In the genomic region with DNA sequence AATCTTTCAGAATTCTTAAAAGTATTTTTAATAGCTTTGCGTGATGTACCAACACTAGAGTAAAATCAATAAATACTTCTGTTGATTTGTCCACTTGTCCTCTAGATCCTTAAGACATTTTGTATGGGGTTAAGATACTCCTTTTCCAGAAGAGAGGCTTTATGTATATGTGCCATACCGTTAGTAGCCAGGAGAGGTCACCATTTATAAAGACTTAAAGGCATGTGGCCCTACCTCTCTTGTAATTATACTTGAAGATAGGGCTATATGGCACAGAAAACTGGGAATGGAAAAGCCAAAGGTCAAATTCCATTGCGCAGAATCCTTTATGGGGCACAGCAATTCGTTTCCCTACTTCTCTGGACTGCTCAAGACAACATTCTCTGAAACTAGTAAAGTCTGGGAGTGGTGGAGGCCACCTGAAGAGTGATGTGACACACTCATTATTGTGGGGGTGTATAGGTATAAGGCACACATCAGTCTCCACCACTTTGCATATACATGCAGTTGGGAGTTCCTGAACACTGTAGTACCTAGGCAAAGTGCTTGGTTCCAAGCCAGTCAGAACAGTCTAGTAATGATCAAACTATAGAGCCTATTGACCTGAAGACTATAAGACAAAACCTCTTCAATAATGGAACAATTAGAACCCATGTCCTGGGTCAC, we compare ENCODE assay signal across 8 cellular contexts.
DNase-seq lines count a peak whose midpoint lies in the region; ATAC-seq, FAIRE-seq and TF ChIP-seq lines count a peak whose summit lies in the region.

No MANE protein-coding gene starts in this region.

- no peak overlapping the region for H3K4me3 ChIP-seq in K562
- H3K4me3 ChIP-seq in keratinocyte (ENCODE audit: control insufficient read depth in 2 of 3, extremely low read depth in 1 of 3, insufficient read depth in 2 of 3, low read depth in 1 of 3, low read length in 3 of 3), result no peak overlapping the region
- no peak overlapping the region for H3K4me3 ChIP-seq in tibial artery

- no peak for TF ChIP-seq EP300 in K562 (IDR thresholded peaks at IDR 0.05; ENCODE audit: low read length)

- no peaks in the 10 kb centered on the region for H4K20me1 ChIP-seq in K562 (replicated peaks; ENCODE audit: control insufficient read depth, insufficient read depth, low read length)
- H4K20me1 ChIP-seq in keratinocyte (ENCODE audit: control insufficient read depth, extremely low read depth, insufficient read depth, low read length), result no peaks in the 10 kb centered on the region

- H3K9ac ChIP-seq in K562 (ENCODE audit: insufficient read depth in 1 of 2, low read depth in 2 of 2, low read length in 2 of 2) (no peak overlapping the region), keratinocyte (ENCODE audit: control insufficient read depth, extremely low read depth, insufficient read depth, low read length) (no peak overlapping the region)

- H3K79me2 ChIP-seq in K562 (ENCODE audit: control insufficient read depth, insufficient read depth, low read length) (no peaks in the 10 kb centered on the region), keratinocyte (ENCODE audit: control insufficient read depth, insufficient read depth, low read length) (no peaks in the 10 kb centered on the region)

- DNase-seq in DMS 273 treated with DMSO at 0.1 percent for 48 hours (lab: John Stamatoyannopoulos, UW), result peak; percentile 22
- DNase-seq in NCI-H526 (lab: John Stamatoyannopoulos, UW), result peak; percentile 19 to 72
- peak; percentile 51 to 73 (median 52) for DNase-seq in K562 (ENCODE audit: extremely low read depth in 1 of 4, low spot score in 3 of 4)
- DNase-seq in keratinocyte (ENCODE audit: low read depth, low spot score), result peak; percentile 9
- DNase-seq in tibial artery, result no peak
- DNase-seq in omental fat pad (ENCODE audit: low spot score), result no peak

- intact Hi-C loops in K562 (cut with micrococcal nuclease) (loop anchor here (1.0 to 10.0 kb wide), 7 partner anchors 57 to 953 kb away; a partner anchor contains a TSS), tibial artery (cut with DNase I; ENCODE audit: low total_unique reads) (no loop called here)

- CTCF ChIA-PET in K562 (lab: Yijun Ruan, JAX; ENCODE audit: low intra/inter-chr PET ratio), result no interaction called here

- H3K36me3 ChIP-seq in K562 (ENCODE audit: control insufficient read depth, insufficient read depth, low read length) (no peaks in the 10 kb centered on the region), keratinocyte (ENCODE audit: control insufficient read depth in 2 of 2, extremely low read depth in 1 of 2, insufficient read depth in 2 of 2, low read length in 2 of 2) (no peaks in the 10 kb centered on the region), tibial artery (no peaks in the 10 kb centered on the region)

- H3K27me3 ChIP-seq in K562 (ENCODE audit: control insufficient read depth in 2 of 2, insufficient read depth in 2 of 2, low read length in 2 of 2) (no peaks in the 10 kb centered on the region), keratinocyte (ENCODE audit: control insufficient read depth, extremely low read depth, insufficient read depth, low read length) (no peaks in the 10 kb centered on the region), tibial artery (no peaks in the 10 kb centered on the region)

- peak; percentile 57 to 81 (median 72); a peak in 5 of 6 replicates for TF ChIP-seq CTCF in K562 (IDR thresholded peaks at IDR 0.05 in 2 of 3, conservative IDR thresholded peaks at IDR 0.05 in 1 of 3; ENCODE audit: insufficient read depth in 2 of 3, low read depth in 1 of 3, low read length in 3 of 3)
- TF ChIP-seq CTCF in keratinocyte (optimal IDR thresholded peaks at IDR 0.05 in 1 of 3, IDR thresholded peaks at IDR 0.05 in 1 of 3, conservative IDR thresholded peaks at IDR 0.05 in 1 of 3; ENCODE audit: extremely low read depth in 1 of 3, insufficient read depth in 2 of 3, low read length in 3 of 3), result peak in 2 of 3 experiments; percentile 43 to 62
- TF ChIP-seq CTCF in tibial artery (IDR thresholded peaks at IDR 0.05), result peak; percentile 48 to 53
- TF ChIP-seq CTCF in omental fat pad (IDR thresholded peaks at IDR 0.05), result no peak

- no peaks in the 10 kb centered on the region for H3K9me1 ChIP-seq in K562 (ENCODE audit: control insufficient read depth, insufficient read depth, low read length)
- no peaks in the 10 kb centered on the region for H3K9me1 ChIP-seq in keratinocyte (ENCODE audit: control insufficient read depth, extremely low read depth, insufficient read depth, low read length)

- in situ Hi-C loops in K562 (cut with MboI), result no loop called here

- H2AFZ ChIP-seq in K562 (ENCODE audit: low read depth, low read length) (no peak overlapping the region), keratinocyte (ENCODE audit: control insufficient read depth, low read length) (no peak overlapping the region)

- 0% methylated on average over 4 of the region's 4 CpGs for WGBS in K562 (ENCODE audit: insufficient coverage, low coverage, missing lambda C conversion rate)

- no peak overlapping the region for H3K4me2 ChIP-seq in K562 (ENCODE audit: insufficient read depth, low read length)
- H3K4me2 ChIP-seq in keratinocyte (ENCODE audit: control insufficient read depth, extremely low read depth, insufficient read depth, low read depth, low read length), result no peak overlapping the region

- BruUV-seq in K562 (replicated peaks; lab: Mats Ljungman, UMichigan), result no TSS peak

- no peak for TF ChIP-seq POLR2A in K562 (conservative IDR thresholded peaks at IDR 0.05)

- ATAC-seq in GM19324 (IDR thresholded peaks at IDR 0.05; ENCODE audit: low FRiP score, unreplicated experiment), result peak; percentile 38
- ATAC-seq in HG03139 (IDR thresholded peaks at IDR 0.05; ENCODE audit: unreplicated experiment), result peak; percentile 62
- peak; percentile 98 for ATAC-seq in K562
- no peak for ATAC-seq in omental fat pad (ENCODE audit: low FRiP score)

- TF ChIP-seq RAD21 in K562 (CRISPR knock-in tag; conservative IDR thresholded peaks at IDR 0.05 in 1 of 2, IDR thresholded peaks at IDR 0.05 in 1 of 2), result peak; percentile 91 to 95

- H3K9me3 ChIP-seq in K562 (replicated peaks; ENCODE audit: control insufficient read depth, insufficient read depth, low read depth, low read length) (0 out of 2 replicates have a peak, but pooled peaks cover 2% of the 10 kb centered on the region), keratinocyte (ENCODE audit: control insufficient read depth, low read depth, low read length) (no peaks in the 10 kb centered on the region), tibial artery (no peaks in the 10 kb centered on the region)

- H3K4me1 ChIP-seq in K562 (replicated peaks in 1 of 2; ENCODE audit: control insufficient read depth in 2 of 2, insufficient read depth in 2 of 2, low read length in 2 of 2), result peaks cover 0 to 7% of the 10 kb centered on the region in 2 experiments; a peak in 1 of 5 replicates
- no peaks in the 10 kb centered on the region for H3K4me1 ChIP-seq in keratinocyte (ENCODE audit: control insufficient read depth, extremely low read depth, insufficient read depth, low read length)
- no peaks in the 10 kb centered on the region for H3K4me1 ChIP-seq in tibial artery

- dilution Hi-C loops in keratinocyte (cut with MboI; ENCODE audit: extremely low pct_ligation_motif_present, low sequenced_read_pairs), result no loop called here

- H3K27ac ChIP-seq in K562 (ENCODE audit: extremely low read depth, low read depth, low read length) (no peak overlapping the region), keratinocyte (ENCODE audit: control insufficient read depth, insufficient read depth, low read length) (no peak overlapping the region), tibial artery (no peak overlapping the region)

- FAIRE-seq in K562 (lab: Jason Lieb, UNC), result peak; percentile 90
- FAIRE-seq in keratinocyte (lab: Jason Lieb, UNC), result peak; percentile 69

- POLR2A ChIA-PET in K562 (lab: Yijun Ruan, JAX), result no interaction called here

TF ChIP-seq in K562, 482 proteins besides CTCF, POLR2A, EP300 and RAD21:
- TF ChIP-seq NR2C1 (IDR thresholded peaks at IDR 0.05), result 0 out of 2 replicates have a peak, but pooled peaks have one; percentile 9
- TF ChIP-seq NR2C1 (tag; IDR thresholded peaks at IDR 0.05), result no peak
- TF ChIP-seq SMC3 (conservative IDR thresholded peaks at IDR 0.05; ENCODE audit: insufficient read depth, low read depth, low read length), result peak; percentile 39; the same call in 1 of the 2 replicates
- TF ChIP-seq RBM17 (IDR thresholded peaks at IDR 0.05; ENCODE audit: borderline replicate concordance, low read depth, low read length), result no peak
- TF ChIP-seq, protein P1, sequence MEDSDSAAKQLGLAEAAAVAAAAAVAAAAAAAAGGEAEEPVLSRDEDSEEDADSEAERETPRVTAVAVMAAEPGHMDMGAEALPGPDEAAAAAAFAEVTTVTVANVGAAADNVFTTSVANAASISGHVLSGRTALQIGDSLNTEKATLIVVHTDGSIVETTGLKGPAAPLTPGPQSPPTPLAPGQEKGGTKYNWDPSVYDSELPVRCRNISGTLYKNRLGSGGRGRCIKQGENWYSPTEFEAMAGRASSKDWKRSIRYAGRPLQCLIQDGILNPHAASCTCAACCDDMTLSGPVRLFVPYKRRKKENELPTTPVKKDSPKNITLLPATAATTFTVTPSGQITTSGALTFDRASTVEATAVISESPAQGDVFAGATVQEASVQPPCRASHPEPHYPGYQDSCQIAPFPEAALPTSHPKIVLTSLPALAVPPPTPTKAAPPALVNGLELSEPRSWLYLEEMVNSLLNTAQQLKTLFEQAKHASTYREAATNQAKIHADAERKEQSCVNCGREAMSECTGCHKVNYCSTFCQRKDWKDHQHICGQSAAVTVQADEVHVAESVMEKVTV (CRISPR knock-in tag; IDR thresholded peaks at IDR 0.05), result peak; percentile 75
- TF ChIP-seq ARID2 (IDR thresholded peaks at IDR 0.05), result 0 out of 2 replicates have a peak, but pooled peaks have one; percentile 19
- peak; percentile 53; the same call in 1 of the 2 replicates for TF ChIP-seq L3MBTL2 (IDR thresholded peaks at IDR 0.05)
- no peak for TF ChIP-seq ZNF695 (CRISPR knock-in tag; IDR thresholded peaks at IDR 0.05)

Comparison
In these comparisons a context has a peak if more than half of its experiments do, and no peak if none do; other contexts are left out.
1. DNase-seq: peak in DMS 273 treated with DMSO at 0.1 percent for 48 hours (single experiment), NCI-H526 (2 of 2), K562 (4 of 4) and keratinocyte (single experiment); none in tibial artery (0 of 2) and omental fat pad (single experiment).
2. CTCF ChIP-seq: peak in K562 (3 of 3), keratinocyte (2 of 3) and tibial artery (2 of 2); none in omental fat pad (0 of 3).